In the genomic region with DNA sequence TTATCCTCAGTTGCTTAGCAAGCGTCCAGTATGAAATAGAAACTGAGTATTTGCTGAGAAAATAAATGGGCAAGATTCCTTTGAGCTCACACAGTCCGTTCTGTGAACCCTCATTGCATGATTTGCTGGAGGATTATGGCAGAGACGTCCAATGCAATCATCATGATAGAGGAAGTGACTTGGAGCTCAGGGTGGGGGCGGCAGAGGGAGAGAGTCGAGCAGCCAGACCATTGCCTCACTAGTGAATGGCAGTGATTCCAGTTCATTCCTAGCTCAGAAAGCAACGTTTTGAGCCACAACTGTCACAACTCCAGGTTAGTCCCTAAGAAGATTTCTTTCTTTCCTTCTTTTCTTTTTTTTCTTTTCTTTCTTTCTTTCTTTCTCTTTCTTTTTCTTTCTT, we compare ENCODE assay signal across 8 cellular contexts. TPM values are rescaled to one million over a fixed set of nuclear protein-coding genes. Genes with fewer than 3 reads are reported as not detected.
A peak's percentile ranks its signal among the peaks of the same experiment; 100 is the strongest.
DNase-seq lines count a peak whose midpoint lies in the region; ATAC-seq, FAIRE-seq and TF ChIP-seq lines count a peak whose summit lies in the region.

No MANE protein-coding gene starts in this region.

- no peak for ATAC-seq in HCT116
- peak; percentile 35 for ATAC-seq in effector memory CD8-positive, alpha-beta T cell (replicated peaks)
- ATAC-seq in pancreas: peak in 3 of 4 donors; percentile 56 to 82 (median 78)
- ATAC-seq in HG03442 (IDR thresholded peaks at IDR 0.05; ENCODE audit: unreplicated experiment): no peak
- no peak for ATAC-seq in HG03460 (IDR thresholded peaks at IDR 0.05; ENCODE audit: unreplicated experiment)
- ATAC-seq in HG02870 (IDR thresholded peaks at IDR 0.05; ENCODE audit: unreplicated experiment): no peak

- no peak for FAIRE-seq in pancreas (lab: Jason Lieb, UNC)

- RAD21 ChIA-PET in HCT116 (lab: Charles Lee; ENCODE audit: low non-redundant PET in 1 of 2, low total read pairs in 2 of 2, uncharacterized antibody in 2 of 2, unreplicated experiment in 2 of 2): no interaction called here

- H3K27me3 ChIP-seq in HCT116 (ENCODE audit: insufficient read depth, low read length) (no peaks in the 10 kb centered on the region), SU-DHL-6 (ENCODE audit: low read length) (no peaks in the 10 kb centered on the region), pancreas (no peaks in the 10 kb centered on the region)

- H3K79me2 ChIP-seq in HCT116 (ENCODE audit: insufficient read depth, low read length) (no peaks in the 10 kb centered on the region), SU-DHL-6 (ENCODE audit: insufficient read depth, low read length) (no peaks in the 10 kb centered on the region)

- DNase-seq in HCT116 (ENCODE audit: low read depth, low spot score): no peak
- no peak for DNase-seq in effector memory CD8-positive, alpha-beta T cell
- DNase-seq in pancreas: peak in 1 of 6 donors; percentile 23
- DNase-seq in DMS153 treated with DMSO at 0.1 percent for 48 hours (lab: John Stamatoyannopoulos, UW; ENCODE audit: unreplicated experiment): no peak

- H3K4me2 ChIP-seq in HCT116 (ENCODE audit: low read length): no peak overlapping the region
- H3K4me2 ChIP-seq in SU-DHL-6 (ENCODE audit: low read depth, low read length, poor library complexity, severe bottlenecking): no peak overlapping the region

- intact Hi-C loops in HCT116 (cut with micrococcal nuclease) (no loop called here), pancreas (cut with DNase I) (loop anchor here in 2 of 3 donors (5.0 to 10.0 kb wide), 2 partner anchors 197 to 200 kb away; no protein-coding TSS in a partner anchor)

- H3K27me3 Mint-ChIP-seq in effector memory CD8-positive, alpha-beta T cell: no peaks in the 10 kb centered on the region

- no peak for TF ChIP-seq POLR2A in HCT116 (IDR thresholded peaks at IDR 0.05; ENCODE audit: borderline replicate concordance, extremely low read depth, insufficient read depth, insufficient read length)

- no TSS peak for BruUV-seq in HCT116 (replicated peaks; lab: Mats Ljungman, UMichigan)

- H3F3A ChIP-seq in SU-DHL-6 (ENCODE audit: insufficient read depth): no peaks in the 10 kb centered on the region

- H3K9me3 ChIP-seq in HCT116 (ENCODE audit: control insufficient read depth in 1 of 2, insufficient read depth in 1 of 2, low read depth in 1 of 2, low read length in 2 of 2) (no peaks in the 10 kb centered on the region), SU-DHL-6 (ENCODE audit: insufficient read depth, low read length) (no peaks in the 10 kb centered on the region), pancreas (no peaks in the 10 kb centered on the region)

- H3K9me3 Mint-ChIP-seq in effector memory CD8-positive, alpha-beta T cell: no peaks in the 10 kb centered on the region

- no peaks in the 10 kb centered on the region for H3K4me1 ChIP-seq in HCT116 (ENCODE audit: control insufficient read depth in 1 of 2, insufficient read depth in 2 of 2, low read length in 2 of 2)
- H3K4me1 ChIP-seq in pancreas: no peaks in the 10 kb centered on the region

- H4K20me1 ChIP-seq in HCT116 (ENCODE audit: insufficient read depth): no peaks in the 10 kb centered on the region
- H4K20me1 ChIP-seq in SU-DHL-6 (ENCODE audit: low read depth, low read length): no peaks in the 10 kb centered on the region

- CTCF ChIA-PET in HCT116 (lab: Charles Lee): interaction anchor here (1.0 to 1.1 kb wide), 2 partner anchors 60 to 200 kb away, joined by 3 to 4 read pairs; no protein-coding TSS in a partner anchor

- 34 to 35% methylated on average over 6 of the region's 6 CpGs for WGBS in pancreas, 2 donors

- H3K27ac ChIP-seq in HCT116 (ENCODE audit: low read depth, low read length): no peak overlapping the region
- H3K27ac ChIP-seq in SU-DHL-6 (ENCODE audit: low read depth, low read length): no peak overlapping the region
- no peak overlapping the region for H3K27ac ChIP-seq in pancreas

- POLR2A ChIA-PET in HCT116 (lab: Charles Lee): no interaction called here

- H3K4me3 ChIP-seq in HCT116 (replicated peaks in 1 of 2; ENCODE audit: low read depth in 1 of 2, low read length in 2 of 2): no peak overlapping the region
- H3K4me3 ChIP-seq in SU-DHL-6 (ENCODE audit: insufficient read depth, low read length, poor library complexity, severe bottlenecking): no peak overlapping the region
- H3K4me3 ChIP-seq in pancreas: no peak overlapping the region

- H3K4me1 Mint-ChIP-seq in effector memory CD8-positive, alpha-beta T cell (ENCODE audit: low read depth in 2 of 2): peaks cover 8 to 15% of the 10 kb centered on the region in 2 donors

- no peak overlapping the region for H3K9ac ChIP-seq in HCT116 (ENCODE audit: low read length)
- H3K9ac ChIP-seq in SU-DHL-6 (ENCODE audit: low read length): no peak overlapping the region

- H3K9me2 ChIP-seq in HCT116 (ENCODE audit: insufficient read depth): no peaks in the 10 kb centered on the region
- no peaks in the 10 kb centered on the region for H3K9me2 ChIP-seq in SU-DHL-6 (replicated peaks; ENCODE audit: insufficient read depth, low read length)

- no peak for TF ChIP-seq RAD21 in HCT116 (IDR thresholded peaks at IDR 0.05; ENCODE audit: low read depth)

- no peaks in the 10 kb centered on the region for H3K36me3 Mint-ChIP-seq in effector memory CD8-positive, alpha-beta T cell (ENCODE audit: insufficient read depth)

- H2AFZ ChIP-seq in HCT116 (ENCODE audit: low read depth, low read length, poor library complexity, severe bottlenecking) (peak overlapping the region; percentile 61), SU-DHL-6 (ENCODE audit: low read depth, low read length, severe bottlenecking) (peak overlapping the region; percentile 68)

- TF ChIP-seq CTCF in HCT116 (IDR thresholded peaks at IDR 0.05 in 2 of 3, conservative IDR thresholded peaks at IDR 0.05 in 1 of 3; ENCODE audit: borderline replicate concordance in 1 of 3, insufficient read depth in 1 of 3, low read depth in 2 of 3, low read length in 2 of 3): no peak
- TF ChIP-seq CTCF in SU-DHL-6 (IDR thresholded peaks at IDR 0.05; ENCODE audit: insufficient read depth, low read length, poor library complexity, severe bottlenecking): no peak
- no peak for TF ChIP-seq CTCF in pancreas (IDR thresholded peaks at IDR 0.05)

- H3K4me3 Mint-ChIP-seq in effector memory CD8-positive, alpha-beta T cell: no peak overlapping the region

- H3K27ac Mint-ChIP-seq in effector memory CD8-positive, alpha-beta T cell: peak overlapping the region in 1 of 2 donors; percentile 56

- H3K36me3 ChIP-seq in HCT116 (ENCODE audit: control insufficient read depth in 1 of 2, insufficient read depth in 2 of 2, low read length in 2 of 2): no peaks in the 10 kb centered on the region
- H3K36me3 ChIP-seq in SU-DHL-6 (ENCODE audit: low read length): no peaks in the 10 kb centered on the region
- no peaks in the 10 kb centered on the region for H3K36me3 ChIP-seq in pancreas

TF ChIP-seq in HCT116, 20 proteins besides CTCF, POLR2A, EP300 and RAD21 (continues in another document):
- TF ChIP-seq EZH2phosphoT487 (IDR thresholded peaks at IDR 0.05; ENCODE audit: borderline replicate concordance) (no peak), ZNF274 (IDR thresholded peaks at IDR 0.05; ENCODE audit: low read depth, low read length) (no peak), EGR1 (IDR thresholded peaks at IDR 0.05; ENCODE audit: low read depth) (no peak), POLR2AphosphoS5 (IDR thresholded peaks at IDR 0.05; ENCODE audit: low read depth, low read length) (no peak), ZFX (IDR thresholded peaks at IDR 0.05) (no peak), ELF1 (IDR thresholded peaks at IDR 0.05; ENCODE audit: borderline replicate concordance, low read depth) (no peak), CEBPB (IDR thresholded peaks at IDR 0.05; ENCODE audit: low read depth) (no peak), SP1 (IDR thresholded peaks at IDR 0.05; ENCODE audit: low read depth) (no peak), SIN3A (IDR thresholded peaks at IDR 0.05; ENCODE audit: low read depth) (no peak), JUND (IDR thresholded peaks at IDR 0.05) (no peak)
- TF ChIP-seq, protein P1, sequence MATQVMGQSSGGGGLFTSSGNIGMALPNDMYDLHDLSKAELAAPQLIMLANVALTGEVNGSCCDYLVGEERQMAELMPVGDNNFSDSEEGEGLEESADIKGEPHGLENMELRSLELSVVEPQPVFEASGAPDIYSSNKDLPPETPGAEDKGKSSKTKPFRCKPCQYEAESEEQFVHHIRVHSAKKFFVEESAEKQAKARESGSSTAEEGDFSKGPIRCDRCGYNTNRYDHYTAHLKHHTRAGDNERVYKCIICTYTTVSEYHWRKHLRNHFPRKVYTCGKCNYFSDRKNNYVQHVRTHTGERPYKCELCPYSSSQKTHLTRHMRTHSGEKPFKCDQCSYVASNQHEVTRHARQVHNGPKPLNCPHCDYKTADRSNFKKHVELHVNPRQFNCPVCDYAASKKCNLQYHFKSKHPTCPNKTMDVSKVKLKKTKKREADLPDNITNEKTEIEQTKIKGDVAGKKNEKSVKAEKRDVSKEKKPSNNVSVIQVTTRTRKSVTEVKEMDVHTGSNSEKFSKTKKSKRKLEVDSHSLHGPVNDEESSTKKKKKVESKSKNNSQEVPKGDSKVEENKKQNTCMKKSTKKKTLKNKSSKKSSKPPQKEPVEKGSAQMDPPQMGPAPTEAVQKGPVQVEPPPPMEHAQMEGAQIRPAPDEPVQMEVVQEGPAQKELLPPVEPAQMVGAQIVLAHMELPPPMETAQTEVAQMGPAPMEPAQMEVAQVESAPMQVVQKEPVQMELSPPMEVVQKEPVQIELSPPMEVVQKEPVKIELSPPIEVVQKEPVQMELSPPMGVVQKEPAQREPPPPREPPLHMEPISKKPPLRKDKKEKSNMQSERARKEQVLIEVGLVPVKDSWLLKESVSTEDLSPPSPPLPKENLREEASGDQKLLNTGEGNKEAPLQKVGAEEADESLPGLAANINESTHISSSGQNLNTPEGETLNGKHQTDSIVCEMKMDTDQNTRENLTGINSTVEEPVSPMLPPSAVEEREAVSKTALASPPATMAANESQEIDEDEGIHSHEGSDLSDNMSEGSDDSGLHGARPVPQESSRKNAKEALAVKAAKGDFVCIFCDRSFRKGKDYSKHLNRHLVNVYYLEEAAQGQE (IDR thresholded peaks at IDR 0.05; ENCODE audit: low read depth): no peak

RNA-seq across cellular contexts. Expression of a gene that starts 27.5 kb away (rescaled TPM):
- total RNA-seq in HCT116 (2021; ENCODE audit: unreplicated experiment) (2.4 TPM), pancreas (10 to 100 TPM in 1 of 6 donors, 1 to 10 TPM in 3, under 1 TPM in 2; 0.55 to 10.9 (median 1.8) TPM)
- 1.9 and 2.4 TPM in 2 replicates for polyA plus RNA-seq in HCT116 (2012)
- polyA plus RNA-seq in pancreas: 1 to 10 TPM; 5.4 to 7.5 TPM

RNA-seq across cellular contexts. Expression of a gene that starts 28.9 kb away (rescaled TPM):
- total RNA-seq in HCT116 (2021; ENCODE audit: unreplicated experiment) (16.4 TPM), pancreas (10 to 100 TPM in 3 of 6 donors, 1 to 10 TPM in 3; 7.2 to 26.1 (median 12.3) TPM)
- polyA plus RNA-seq in HCT116 (2012): 16.6 and 19.8 TPM in 2 replicates
- 10 to 100 TPM in 1 of 2 donors, 1 to 10 TPM in 1; 9.6 to 19.0 TPM for polyA plus RNA-seq in pancreas

Comparison
In these comparisons a context has a peak if more than half of its experiments do, and no peak if none do; other contexts are left out.
1. ATAC-seq: peak in effector memory CD8-positive, alpha-beta T cell (single experiment) and pancreas (3 of 4); none in HCT116 (single experiment), HG03442 (single experiment), HG03460 (single experiment) and HG02870 (single experiment).